In genomic region chr5:54347221-54347865, GRCh38 we compare ENCODE assay signal across 1 cellular context.
TF ChIP-seq lines count a peak whose summit lies in the region.

No MANE protein-coding gene starts in this region.

TF ChIP-seq in H1, 55 proteins besides CTCF, POLR2A, EP300 and RAD21 (continued from another document):
- no peak for TF ChIP-seq ASH2L (IDR thresholded peaks at IDR 0.05; ENCODE audit: low read length)
TF ChIP-seq in H1: peak in this region for 1.
